20 cellular contexts compared by ENCODE assay signal in the genomic region with DNA sequence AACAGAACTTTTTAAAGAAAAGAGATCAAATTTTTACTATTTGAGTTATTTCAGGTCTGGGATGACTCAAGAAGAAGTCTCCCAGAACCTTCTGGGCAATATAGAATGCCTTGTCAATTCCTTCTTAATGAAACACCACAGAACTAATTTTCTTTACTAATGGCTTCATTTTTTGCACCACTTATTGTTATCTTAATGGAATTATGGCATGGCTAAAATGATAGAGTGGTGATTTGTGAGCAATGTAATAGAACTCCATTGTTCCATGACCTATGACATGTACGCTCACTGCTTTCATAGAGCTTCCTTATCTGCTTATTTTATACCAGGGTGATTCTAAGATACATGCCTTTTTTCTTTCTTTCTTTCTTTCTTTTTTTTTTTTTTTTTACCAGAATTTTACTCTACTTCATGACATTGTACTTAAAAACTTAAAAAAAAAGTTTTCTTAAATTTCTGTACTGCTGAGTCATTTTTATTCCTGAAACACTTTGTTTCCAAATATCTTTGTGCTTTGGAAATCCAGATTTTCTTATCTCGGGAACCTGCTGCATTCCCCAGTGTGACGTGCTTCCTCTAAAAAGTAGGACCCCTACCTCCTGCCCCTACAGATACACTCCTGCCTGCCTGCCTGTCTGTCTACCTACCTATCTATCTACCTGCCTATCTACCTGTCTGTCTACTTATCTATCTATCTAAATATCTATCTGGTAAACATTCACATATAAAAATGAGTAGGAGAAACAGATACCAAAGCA.
"Had no signal": no experiment of that assay in that cellular context is flagged by ENCODE, and none has a peak within 500 bp of the region (broad histone marks: within the 10 kb centered on the region; RNA-seq: fewer than 3 reads in every experiment).

No MANE protein-coding gene starts in this region.

- H3K27ac Mint-ChIP-seq: activated CD4-positive, alpha-beta memory T cell treated with anti-CD3 and anti-CD28 coated beads, Interleukin-2, amount 10 ng/mL, durations not matched to agents 7 days and 5 days; activated CD4-positive, alpha-beta T cell treated with anti-CD3 and anti-CD28 coated beads, Interleukin-2, amount 10 ng/mL, durations not matched to agents 24 days and 14 days; activated naive CD4-positive, alpha-beta T cell treated with anti-CD3 and anti-CD28 coated beads, Interleukin-2, amount 10 ng/mL, durations not matched to agents 7 days and 5 days; activated T-cell treated with anti-CD3 and anti-CD28 coated beads, Interleukin-2, amount 50 U/mL, for 72 hours; effector memory CD8-positive, alpha-beta T cell; naive thymus-derived CD8-positive, alpha-beta T cell; T-helper 1 cell treated with Interleukin-12 subunit alpha and Interleukin-12 subunit beta and Interleukin-4 antibody, amounts not matched to agents 30 μg/mL and 1 μg/mL, for 36 hours had no signal

- ATAC-seq: activated T-cell treated with anti-CD3 and anti-CD28 coated beads, Interleukin-2, amount 50 U/mL, for 72 hours; effector memory CD8-positive, alpha-beta T cell; left lung; naive thymus-derived CD8-positive, alpha-beta T cell; upper lobe of right lung had no signal

- H3K27me3 Mint-ChIP-seq: activated CD4-positive, alpha-beta memory T cell treated with anti-CD3 and anti-CD28 coated beads, Interleukin-2, amount 10 ng/mL, durations not matched to agents 7 days and 5 days; activated CD4-positive, alpha-beta T cell treated with anti-CD3 and anti-CD28 coated beads, Interleukin-2, amount 10 ng/mL, durations not matched to agents 24 days and 14 days; activated naive CD4-positive, alpha-beta T cell treated with anti-CD3 and anti-CD28 coated beads, Interleukin-2, amount 10 ng/mL, durations not matched to agents 7 days and 5 days; effector memory CD8-positive, alpha-beta T cell had no signal

- H3K27me3 ChIP-seq: dorsolateral prefrontal cortex, esophagus squamous epithelium, left lung, upper lobe of right lung had no signal

- H3K4me1 Mint-ChIP-seq: activated CD4-positive, alpha-beta memory T cell treated with anti-CD3 and anti-CD28 coated beads, Interleukin-2, amount 10 ng/mL, durations not matched to agents 7 days and 5 days; activated CD4-positive, alpha-beta T cell treated with anti-CD3 and anti-CD28 coated beads, Interleukin-2, amount 10 ng/mL, durations not matched to agents 24 days and 14 days; activated naive CD4-positive, alpha-beta T cell treated with anti-CD3 and anti-CD28 coated beads, Interleukin-2, amount 10 ng/mL, durations not matched to agents 7 days and 5 days; naive thymus-derived CD8-positive, alpha-beta T cell had no signal

- H3K36me3 ChIP-seq: prostate gland had no signal

- H3K4me3 ChIP-seq: dorsolateral prefrontal cortex, esophagus squamous epithelium, left lung, lung, prostate gland, thoracic aorta, upper lobe of right lung had no signal

- H3K4me1 ChIP-seq: left lung, prostate gland had no signal

- H3K4me3 Mint-ChIP-seq: activated CD4-positive, alpha-beta memory T cell treated with anti-CD3 and anti-CD28 coated beads, Interleukin-2, amount 10 ng/mL, durations not matched to agents 7 days and 5 days; activated CD4-positive, alpha-beta T cell treated with anti-CD3 and anti-CD28 coated beads, Interleukin-2, amount 10 ng/mL, durations not matched to agents 24 days and 14 days; activated naive CD4-positive, alpha-beta T cell treated with anti-CD3 and anti-CD28 coated beads, Interleukin-2, amount 10 ng/mL, durations not matched to agents 7 days and 5 days; activated T-cell treated with anti-CD3 and anti-CD28 coated beads, Interleukin-2, amount 50 U/mL, for 72 hours; effector memory CD8-positive, alpha-beta T cell; naive thymus-derived CD8-positive, alpha-beta T cell; T-helper 1 cell treated with Interleukin-12 subunit alpha and Interleukin-12 subunit beta and Interleukin-4 antibody, amounts not matched to agents 30 μg/mL and 1 μg/mL, for 36 hours had no signal

- H3K9me3 Mint-ChIP-seq: activated CD4-positive, alpha-beta memory T cell treated with anti-CD3 and anti-CD28 coated beads, Interleukin-2, amount 10 ng/mL, durations not matched to agents 7 days and 5 days; activated CD4-positive, alpha-beta T cell treated with anti-CD3 and anti-CD28 coated beads, Interleukin-2, amount 10 ng/mL, durations not matched to agents 24 days and 14 days; activated naive CD4-positive, alpha-beta T cell treated with anti-CD3 and anti-CD28 coated beads, Interleukin-2, amount 10 ng/mL, durations not matched to agents 7 days and 5 days; T-helper 1 cell treated with Interleukin-12 subunit alpha and Interleukin-12 subunit beta and Interleukin-4 antibody, amounts not matched to agents 30 μg/mL and 1 μg/mL, for 36 hours had no signal

- H3K27ac ChIP-seq: dorsolateral prefrontal cortex, esophagus squamous epithelium, left lung, prostate gland, thoracic aorta, upper lobe of right lung had no signal

- H3K36me3 Mint-ChIP-seq: activated naive CD4-positive, alpha-beta T cell treated with anti-CD3 and anti-CD28 coated beads, Interleukin-2, amount 10 ng/mL, durations not matched to agents 7 days and 5 days; naive thymus-derived CD8-positive, alpha-beta T cell had no signal

- DNase-seq: activated CD4-positive, alpha-beta memory T cell treated with anti-CD3 and anti-CD28 coated beads, Interleukin-2, amount 10 ng/mL, durations not matched to agents 7 days and 5 days; activated CD4-positive, alpha-beta T cell treated with anti-CD3 and anti-CD28 coated beads, Interleukin-2, amount 10 ng/mL, durations not matched to agents 24 days and 14 days; activated effector memory CD4-positive, alpha-beta T cell treated with anti-CD3 and anti-CD28 coated beads, Interleukin-2, amount 50 U/mL, for 16 hours; activated naive CD4-positive, alpha-beta T cell treated with anti-CD3 and anti-CD28 coated beads, Interleukin-2, amount 10 ng/mL, durations not matched to agents 7 days and 5 days; activated T-cell treated with anti-CD3 and anti-CD28 coated beads, Interleukin-2, amount 50 U/mL, for 72 hours; anterior cingulate cortex; central memory CD4-positive, alpha-beta T cell; dorsolateral prefrontal cortex; effector memory CD8-positive, alpha-beta T cell; esophagus squamous epithelium; kidney glomerular epithelial cell; left lung; naive thymus-derived CD8-positive, alpha-beta T cell; stimulated activated CD4-positive, alpha-beta T cell treated with anti-CD3 and anti-CD28 coated beads, Interleukin-4, amount 100 ng/mL, for 24 hours; stimulated activated naive CD4-positive, alpha-beta T cell treated with Interleukin-2 at 50 U/mL for 16 hours; upper lobe of right lung had no signal
